9 cellular contexts compared by ENCODE assay signal in the genomic region with DNA sequence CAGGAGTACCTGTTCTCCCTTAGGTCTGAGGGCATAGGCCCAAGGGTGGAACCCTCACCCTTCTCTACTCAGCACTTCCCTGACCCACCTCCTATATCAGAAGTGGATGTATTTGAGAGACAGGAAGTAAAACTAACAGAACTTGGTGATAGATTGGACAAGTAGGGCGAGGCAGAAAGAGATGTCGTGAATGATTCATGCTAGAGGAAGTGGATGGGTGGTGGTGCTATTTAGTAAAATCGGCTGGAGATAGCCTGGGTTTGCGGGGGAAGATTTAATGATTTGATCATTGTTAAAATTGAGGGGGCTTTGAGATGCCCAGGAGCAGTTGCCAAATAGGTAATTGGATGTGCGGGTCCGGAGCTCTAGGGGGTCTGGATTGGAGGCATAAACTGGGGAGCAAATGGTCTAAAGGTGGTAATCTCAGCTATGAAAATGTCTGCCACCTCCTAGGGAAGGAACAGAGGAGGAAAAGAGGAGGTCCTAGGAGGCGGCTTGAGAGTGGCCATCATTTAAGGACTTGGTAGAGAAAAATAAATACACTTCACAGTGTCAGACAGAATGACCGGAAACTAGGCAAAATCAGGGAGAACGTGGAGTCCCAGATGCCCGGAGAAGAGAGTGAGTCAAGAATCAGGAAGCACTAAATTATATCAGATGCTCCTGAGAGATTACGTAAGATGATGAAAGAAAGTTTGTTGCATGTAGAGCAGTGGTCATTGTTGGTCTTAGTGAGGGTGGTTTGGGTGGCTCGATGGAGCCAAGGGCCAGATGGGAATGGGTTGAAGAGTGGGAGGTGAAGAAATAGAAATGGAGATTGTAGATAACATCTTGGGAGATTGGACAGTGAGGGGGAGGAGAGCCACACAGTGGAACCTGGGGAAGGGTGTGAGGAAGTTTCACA.
A peak's percentile ranks its signal among the peaks of the same experiment; 100 is the strongest.
DNase-seq lines count a peak whose midpoint lies in the region; ATAC-seq, FAIRE-seq and TF ChIP-seq lines count a peak whose summit lies in the region.
"Had no signal": no experiment of that assay in that cellular context is flagged by ENCODE, and none has a peak within 500 bp of the region (broad histone marks: within the 10 kb centered on the region; RNA-seq: fewer than 3 reads in every experiment).

No MANE protein-coding gene starts in this region.

- CTCF ChIA-PET in H1 (lab: Charles Lee; ENCODE audit: partially characterized antibody) = interaction anchor here (0.6 to 2.1 kb wide), 11 partner anchors 12 to 157 kb away, joined by 3 to 9 read pairs (median 4); no protein-coding TSS in a partner anchor

- no peak overlapping the region for H3K14ac ChIP-seq in H1 (ENCODE audit: insufficient read length)

- no peak overlapping the region for H4K5ac ChIP-seq in H1 (ENCODE audit: insufficient read length, low read depth, low read length)

- no peak for DNase-seq in activated T-cell treated with anti-CD3 and anti-CD28 coated beads, Interleukin-2, amount 50 U/mL, for 24 hours
- DNase-seq in activated T-cell treated with anti-CD3 and anti-CD28 coated beads, Interleukin-2, amount 50 U/mL, for 1 hour = no peak
- no peak for DNase-seq in H1 (ENCODE audit: low read depth in 1 of 2, low spot score in 2 of 2)
- no peak for DNase-seq in stimulated activated naive CD8-positive, alpha-beta T cell treated with anti-CD3 and anti-CD28 coated beads, Interleukin-15, Interleukin-2, amounts not matched to agents 100 U/mL and 50 U/mL, for 24 hours
- no peak for DNase-seq in NCI-H1436 (lab: John Stamatoyannopoulos, UW)
- no peak for DNase-seq in GOT3 (lab: John Stamatoyannopoulos, UW)
- DNase-seq in brain microvascular endothelial cell = no peak

- H2BK20ac ChIP-seq in H1 (ENCODE audit: low read length) = no peak overlapping the region

- H4K91ac ChIP-seq in H1 (replicated peaks; ENCODE audit: insufficient read length, low read length) = no peak overlapping the region

- peaks cover 13% of the 10 kb centered on the region; the same call in 1 of the 2 replicates for H3K4me1 ChIP-seq in OCI-LY3 (ENCODE audit: low read length)
- H3K4me1 ChIP-seq in H1 (replicated peaks in 1 of 4; ENCODE audit: control insufficient read depth in 3 of 4, insufficient read depth in 4 of 4, low read length in 3 of 4) = no peaks in the 10 kb centered on the region; a peak in 3 of 7 replicates

- no peak overlapping the region for H2BK120ac ChIP-seq in H1 (replicated peaks; ENCODE audit: low read depth, low read length)

- no peak overlapping the region for H3K9ac ChIP-seq in OCI-LY3 (ENCODE audit: low read length)
- no peak overlapping the region for H3K9ac ChIP-seq in H1 (replicated peaks in 1 of 4; ENCODE audit: extremely low read depth in 1 of 4, low read depth in 3 of 4, low read length in 3 of 4)
- H3K9ac ChIP-seq: BLaER1 had no signal

- H3K9me3 Mint-ChIP-seq in activated T-cell treated with anti-CD3 and anti-CD28 coated beads, Interleukin-2, amount 50 U/mL, for 24 hours = no peaks in the 10 kb centered on the region

- no peak for TF ChIP-seq RAD21 in H1 (IDR thresholded peaks at IDR 0.05 in 1 of 2, conservative IDR thresholded peaks at IDR 0.05 in 1 of 2; ENCODE audit: low read depth in 2 of 2, low read length in 2 of 2)

- no peak overlapping the region for H4K8ac ChIP-seq in H1 (ENCODE audit: extremely low read depth, insufficient read depth, low read length)

- peak overlapping the region; percentile 12 for H3K27ac Mint-ChIP-seq in activated T-cell treated with anti-CD3 and anti-CD28 coated beads, Interleukin-2, amount 50 U/mL, for 24 hours

- H4K20me1 ChIP-seq in OCI-LY3 (ENCODE audit: insufficient read depth, low read length) (no peaks in the 10 kb centered on the region), H1 (replicated peaks in 1 of 2; ENCODE audit: control insufficient read depth in 1 of 2, insufficient read depth in 2 of 2, low read length in 2 of 2) (no peaks in the 10 kb centered on the region)
- H4K20me1 ChIP-seq: BLaER1 had no signal

- no peak for TF ChIP-seq EP300 in H1 (IDR thresholded peaks at IDR 0.05; ENCODE audit: borderline replicate concordance in 1 of 2, low read depth in 2 of 2, low read length in 2 of 2)

- no peaks in the 10 kb centered on the region for H3K23me2 ChIP-seq in H1 (ENCODE audit: low read depth, low read length)

- no peaks in the 10 kb centered on the region for H3K36me3 Mint-ChIP-seq in activated T-cell treated with anti-CD3 and anti-CD28 coated beads, Interleukin-2, amount 50 U/mL, for 24 hours (ENCODE audit: low read depth)

- no peaks in the 10 kb centered on the region for H3K27me3 Mint-ChIP-seq in activated T-cell treated with anti-CD3 and anti-CD28 coated beads, Interleukin-2, amount 50 U/mL, for 24 hours

- no peak overlapping the region for H3K4ac ChIP-seq in H1 (replicated peaks; ENCODE audit: insufficient read length, low read depth, low read length)

- H3K4me2 ChIP-seq in OCI-LY3 (ENCODE audit: low read length) (peak overlapping the region; percentile 43), H1 (ENCODE audit: insufficient read depth in 1 of 2, low read depth in 2 of 2, low read length in 2 of 2) (no peak overlapping the region)
- H3K4me2 ChIP-seq: BLaER1 had no signal

- H3K9me3 ChIP-seq in OCI-LY3 (ENCODE audit: insufficient read depth, low read length) (no peaks in the 10 kb centered on the region), H1 (ENCODE audit: insufficient read depth in 2 of 2, low read depth in 1 of 2, low read length in 1 of 2) (no peaks in the 10 kb centered on the region)
- H3K9me3 ChIP-seq: BLaER1 had no signal

- POLR2A ChIA-PET in H1 (lab: Charles Lee; ENCODE audit: partially characterized antibody) = interaction anchor here (1.0 to 1.3 kb wide), 2 partner anchors 24 to 145 kb away, joined by 5 to 6 read pairs; a partner anchor contains a TSS

- H3K27ac ChIP-seq in OCI-LY3 (ENCODE audit: low read length) = no peak overlapping the region
- no peak overlapping the region for H3K27ac ChIP-seq in H1 (ENCODE audit: low read depth, low read length)
- no peak overlapping the region for H3K27ac ChIP-seq in brain microvascular endothelial cell
- H3K27ac ChIP-seq: BLaER1 had no signal

- H3K4me1 Mint-ChIP-seq in activated T-cell treated with anti-CD3 and anti-CD28 coated beads, Interleukin-2, amount 50 U/mL, for 24 hours (ENCODE audit: low read depth) = peaks cover 15% of the 10 kb centered on the region

- no peak overlapping the region for H2AK5ac ChIP-seq in H1 (ENCODE audit: low read depth, low read length)

- TF ChIP-seq CTCF in OCI-LY3 (IDR thresholded peaks at IDR 0.05; ENCODE audit: low read depth, low read length) = no peak
- TF ChIP-seq CTCF in H1 (IDR thresholded peaks at IDR 0.05; ENCODE audit: control extremely low read depth in 1 of 3, insufficient read depth in 1 of 3, low read depth in 1 of 3, low read length in 3 of 3) = no peak
- no peak for TF ChIP-seq CTCF in brain microvascular endothelial cell (IDR thresholded peaks at IDR 0.05; ENCODE audit: low read depth, low read length, missing control alignments)

- peak; percentile 64 for ATAC-seq in stimulated activated naive CD8-positive, alpha-beta T cell treated with anti-CD3 and anti-CD28 coated beads, Interleukin-15, Interleukin-2, amounts not matched to agents 100 U/mL and 50 U/mL, for 24 hours

- in situ Hi-C loops in brain microvascular endothelial cell (cut with HindIII; ENCODE audit: low pct_ligation_motif_present, low sequenced_read_pairs) = no loop called here

- no peak overlapping the region for H3K4me3 ChIP-seq in OCI-LY3 (ENCODE audit: low read length)
- H3K4me3 ChIP-seq in H1 (ENCODE audit: extremely low read depth in 1 of 4, insufficient read depth in 2 of 4, low read depth in 3 of 4, low read length in 4 of 4) = no peak overlapping the region
- no peak overlapping the region for H3K4me3 ChIP-seq in brain microvascular endothelial cell (ENCODE audit: low read depth, low read length)
- H3K4me3 ChIP-seq: BLaER1 had no signal

- WGBS in H1 (ENCODE audit: extremely low coverage in 1 of 2, insufficient coverage in 1 of 2, insufficient read length in 1 of 2, insufficient replicate concordance in 2 of 2, low coverage in 1 of 2, low lambda C conversion rate in 2 of 2, missing lambda C conversion rate in 1 of 2), 2 experiments = 85% methylated on average over 12 of the region's 12 CpGs; no CpG with 5 or more reads in 1 of the 2 experiments

- H3K79me1 ChIP-seq in H1 (ENCODE audit: low read depth, low read length) = no peaks in the 10 kb centered on the region

- H2AFZ ChIP-seq in OCI-LY3 (ENCODE audit: low read depth, low read length) (peak overlapping the region; percentile 46; the same call in 1 of the 2 replicates), H1 (ENCODE audit: low read length) (peak overlapping the region; percentile 95)

- H3K79me2 ChIP-seq in OCI-LY3 (ENCODE audit: low read length) = no peaks in the 10 kb centered on the region
- no peaks in the 10 kb centered on the region for H3K79me2 ChIP-seq in H1 (ENCODE audit: control insufficient read depth in 1 of 2, insufficient read depth in 2 of 2, low read length in 2 of 2)

- no peak for TF ChIP-seq POLR2A in H1 (IDR thresholded peaks at IDR 0.05; ENCODE audit: control extremely low read depth in 1 of 2, low read depth in 2 of 2, low read length in 2 of 2)

- 0 out of 2 replicates have a peak overlapping the region, but pooled peaks have one; percentile 24 for H2BK15ac ChIP-seq in H1 (ENCODE audit: low read length)

- no peaks in the 10 kb centered on the region for H3K36me3 ChIP-seq in OCI-LY3 (replicated peaks; ENCODE audit: low read depth, low read length)
- no peaks in the 10 kb centered on the region for H3K36me3 ChIP-seq in H1 (ENCODE audit: control insufficient read depth in 2 of 4, insufficient read depth in 4 of 4, low read length in 3 of 4)
- H3K36me3 ChIP-seq in brain microvascular endothelial cell (replicated peaks) = no peaks in the 10 kb centered on the region
- H3K36me3 ChIP-seq: BLaER1 had no signal

- H3K27me3 ChIP-seq in OCI-LY3 (ENCODE audit: low read depth, low read length) (no peaks in the 10 kb centered on the region), H1 (replicated peaks in 1 of 4; ENCODE audit: control insufficient read depth in 3 of 4, extremely low read depth in 1 of 4, insufficient read depth in 3 of 4, low read length in 3 of 4) (no peaks in the 10 kb centered on the region), brain microvascular endothelial cell (replicated peaks) (no peaks in the 10 kb centered on the region)
- H3K27me3 ChIP-seq: BLaER1 had no signal

- no peak overlapping the region for H3K56ac ChIP-seq in H1 (replicated peaks; ENCODE audit: insufficient read length, low read depth, low read length)

- peak overlapping the region; percentile 44; the same call in 1 of the 2 replicates for H2BK12ac ChIP-seq in H1 (ENCODE audit: low read depth, low read length)

- no peak overlapping the region for H3K18ac ChIP-seq in H1 (ENCODE audit: extremely low read depth, low read length)

- H3K23ac ChIP-seq in H1 (ENCODE audit: insufficient read length) = no peak overlapping the region

- no peak overlapping the region for H3K4me3 Mint-ChIP-seq in activated T-cell treated with anti-CD3 and anti-CD28 coated beads, Interleukin-2, amount 50 U/mL, for 24 hours

- FAIRE-seq in H1 (lab: Jason Lieb, UNC) = no peak

- H2BK5ac ChIP-seq in H1 (ENCODE audit: low read depth, low read length) = no peak overlapping the region

TF ChIP-seq in H1, 55 proteins besides CTCF, POLR2A, EP300 and RAD21 (continues in another document):
- TF ChIP-seq CBX8 (IDR thresholded peaks at IDR 0.05; ENCODE audit: borderline replicate concordance, low read depth, low read length) (no peak), KDM4A (IDR thresholded peaks at IDR 0.05; ENCODE audit: low read depth, low read length, severe bottlenecking) (no peak), CHD1 (IDR thresholded peaks at IDR 0.05; ENCODE audit: low read depth, low read length) (no peak)
